In genomic region chr18:70535041-70535440, GRCh38 we compare ENCODE assay signal across 18 cellular contexts.
"Had no signal": no experiment of that assay in that cellular context is flagged by ENCODE, and none has a peak within 500 bp of the region (broad histone marks: within the 10 kb centered on the region; RNA-seq: fewer than 3 reads in every experiment).

No MANE protein-coding gene starts in this region.

- H3K4me3 ChIP-seq: esophagus squamous epithelium, left ventricle myocardium inferior, neural progenitor cell, upper lobe of right lung had no signal

- DNase-seq: activated CD4-positive, alpha-beta T cell treated with anti-CD3 and anti-CD28 coated beads, Interleukin-2, amount 10 ng/mL, durations not matched to agents 24 days and 14 days; activated CD4-positive, CD25-positive, alpha-beta regulatory T cell; activated CD8-positive, alpha-beta T cell treated with anti-CD3 and anti-CD28 coated beads, Interleukin-2, amount 10 ng/mL, durations not matched to agents 7 days and 5 days; activated effector memory CD4-positive, alpha-beta T cell treated with Interleukin-2 at 50 U/mL for 16 hours; activated T-cell treated with anti-CD3 and anti-CD28 coated beads, Interleukin-2, amount 50 U/mL, for 4 hours; dermis blood vessel endothelial cell; effector memory CD8-positive, alpha-beta T cell; esophagus squamous epithelium; immature natural killer cell; kidney glomerular epithelial cell; left ventricle myocardium inferior; stimulated activated CD8-positive, alpha-beta memory T cell treated with anti-CD3 and anti-CD28 coated beads, Interleukin-4, amount 100 ng/mL, for 48 hours; stimulated activated naive CD4-positive, alpha-beta T cell; upper lobe of right lung had no signal

- H3K9me3 Mint-ChIP-seq: activated CD4-positive, alpha-beta T cell treated with anti-CD3 and anti-CD28 coated beads, Interleukin-2, amount 10 ng/mL, durations not matched to agents 24 days and 14 days; activated T-cell treated with anti-CD3 and anti-CD28 coated beads, Interleukin-2, amount 50 U/mL, for 4 hours; effector memory CD8-positive, alpha-beta T cell; neural progenitor cell; T-helper 2 cell treated with Interferon-gamma antibody and Interleukin-4, amounts not matched to agents 5 μg/mL and 100 μg/mL, for 36 hours had no signal

- H3K4me1 ChIP-seq: esophagus squamous epithelium, left ventricle myocardium inferior, neural progenitor cell, upper lobe of right lung had no signal

- H3K9me3 ChIP-seq: esophagus squamous epithelium, upper lobe of right lung had no signal

- H3K27me3 ChIP-seq: esophagus squamous epithelium, neural progenitor cell, upper lobe of right lung had no signal

- ATAC-seq: activated CD8-positive, alpha-beta T cell treated with anti-CD3 and anti-CD28 coated beads, Interleukin-2, amount 10 ng/mL, durations not matched to agents 7 days and 5 days; activated T-cell treated with anti-CD3 and anti-CD28 coated beads, Interleukin-2, amount 50 U/mL, for 4 hours; effector memory CD8-positive, alpha-beta T cell; upper lobe of right lung had no signal

- H3K27ac Mint-ChIP-seq: activated CD4-positive, alpha-beta T cell treated with anti-CD3 and anti-CD28 coated beads, Interleukin-2, amount 10 ng/mL, durations not matched to agents 24 days and 14 days; activated CD8-positive, alpha-beta T cell treated with anti-CD3 and anti-CD28 coated beads, Interleukin-2, amount 10 ng/mL, durations not matched to agents 7 days and 5 days; activated naive CD4-positive, alpha-beta T cell treated with anti-CD3 and anti-CD28 coated beads, Interleukin-2, amount 50 U/mL, for 24 hours; effector memory CD8-positive, alpha-beta T cell; immature natural killer cell; neural progenitor cell; progenitor cell of endocrine pancreas; T-helper 2 cell treated with Interferon-gamma antibody and Interleukin-4, amounts not matched to agents 5 μg/mL and 100 μg/mL, for 36 hours had no signal

- H3K36me3 Mint-ChIP-seq: activated naive CD4-positive, alpha-beta T cell treated with anti-CD3 and anti-CD28 coated beads, Interleukin-2, amount 50 U/mL, for 24 hours; immature natural killer cell; neural progenitor cell had no signal

- H3K36me3 ChIP-seq: esophagus squamous epithelium, left ventricle myocardium inferior, neural progenitor cell, upper lobe of right lung had no signal

- H3K27ac ChIP-seq: esophagus squamous epithelium, left ventricle myocardium inferior, neural progenitor cell, upper lobe of right lung had no signal
